In the genomic region with DNA sequence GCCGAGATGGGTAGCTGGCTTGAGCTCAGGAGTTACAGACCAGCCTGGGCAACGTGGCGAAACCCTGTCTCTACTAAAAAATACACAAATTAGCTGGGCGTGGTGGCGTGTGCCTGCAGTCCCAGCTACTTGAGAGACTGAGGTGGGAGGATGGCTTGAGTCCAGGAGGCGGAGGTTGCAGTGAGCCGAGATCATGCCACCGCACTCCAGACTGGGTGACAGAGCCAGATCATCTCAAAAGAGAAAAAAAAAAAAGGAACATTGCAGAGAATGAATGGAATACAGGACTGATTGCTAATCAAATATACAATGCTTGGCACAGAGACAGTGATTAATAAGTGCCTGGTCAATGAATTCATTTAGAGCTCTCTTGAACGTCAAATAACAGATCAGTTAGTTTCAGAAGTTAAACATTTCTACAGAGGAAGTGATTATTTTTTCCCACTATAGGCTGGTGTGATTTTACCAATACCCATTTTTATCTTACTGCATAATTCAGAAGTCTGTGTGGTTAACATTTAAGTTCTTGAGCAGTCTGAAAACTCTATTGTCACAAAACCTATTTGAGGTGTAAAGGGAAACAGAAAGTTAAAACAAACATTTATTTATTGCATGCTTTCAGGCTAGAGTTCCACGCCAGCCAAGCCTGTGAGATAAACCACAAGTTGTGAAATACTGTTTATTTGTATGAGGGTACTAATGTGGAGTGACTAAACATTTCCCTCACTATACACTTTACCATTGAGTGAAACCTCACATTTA, we compare ENCODE assay signal across 8 cellular contexts. TPM values are rescaled to one million over a fixed set of nuclear protein-coding genes. Genes with fewer than 3 reads are reported as not detected.
DNase-seq lines count a peak whose midpoint lies in the region; ATAC-seq lines count a peak whose summit lies in the region.

No MANE protein-coding gene starts in this region.

- H2BK12ac ChIP-seq in trophoblast cell (ENCODE audit: low read length), result no peak overlapping the region

- H4K91ac ChIP-seq in trophoblast cell (ENCODE audit: low read depth, low read length), result no peak overlapping the region

- peaks cover 29% of the 10 kb centered on the region for H3K4me1 ChIP-seq in BLaER1
- peaks cover 3 to 4% of the 10 kb centered on the region in 2 experiments for H3K4me1 ChIP-seq in trophoblast cell (ENCODE audit: control insufficient read depth in 1 of 2, insufficient read depth in 2 of 2, low read length in 2 of 2)

- intact Hi-C loops in activated T-helper 2 cell treated with anti-CD3 and anti-CD28 coated beads, Interferon-gamma antibody, Interleukin-2, Interleukin-4, amounts not matched to agents 10 μg/mL and 5 μg/mL and 100 μg/mL, durations not matched to agents 14 hours and 24 hours and 36 hours (cut with micrococcal nuclease), result loop anchor here (5.0 kb wide), 1 partner anchor 273 kb away; no protein-coding TSS in a partner anchor

- H4K8ac ChIP-seq in trophoblast cell (ENCODE audit: low read depth, low read length), result no peak overlapping the region

- H3K4me3 ChIP-seq in BLaER1 (no peak overlapping the region), trophoblast cell (ENCODE audit: low read depth, low read length) (no peak overlapping the region)

- H3K27ac ChIP-seq in BLaER1, result no peak overlapping the region
- no peak overlapping the region for H3K27ac ChIP-seq in trophoblast cell (ENCODE audit: low read depth, low read length)

- no peaks in the 10 kb centered on the region for H3K79me2 ChIP-seq in trophoblast cell (ENCODE audit: control insufficient read depth, insufficient read depth, low read length, poor library complexity)

- H3K79me1 ChIP-seq in trophoblast cell (ENCODE audit: low read length), result peaks cover 3% of the 10 kb centered on the region

- H3K18ac ChIP-seq in trophoblast cell (ENCODE audit: low read length), result no peak overlapping the region

- no peaks in the 10 kb centered on the region for H4K20me1 ChIP-seq in BLaER1

- peaks cover 18% of the 10 kb centered on the region for H3K27me3 Mint-ChIP-seq in activated T-helper 2 cell treated with anti-CD3 and anti-CD28 coated beads, Interferon-gamma antibody, Interleukin-2, Interleukin-4, amounts not matched to agents 10 μg/mL and 5 μg/mL and 100 μg/mL, durations not matched to agents 14 hours and 24 hours and 36 hours (ENCODE audit: low read depth)

- H2BK120ac ChIP-seq in trophoblast cell (ENCODE audit: insufficient read depth, low read length, poor library complexity), result no peak overlapping the region

- H3K9ac ChIP-seq in BLaER1 (no peak overlapping the region), trophoblast cell (ENCODE audit: low read length) (no peak overlapping the region)

- H3K36me3 ChIP-seq in BLaER1 (no peaks in the 10 kb centered on the region), trophoblast cell (ENCODE audit: control insufficient read depth in 1 of 2, insufficient read depth in 2 of 2, low read length in 2 of 2) (no peaks in the 10 kb centered on the region)

- no peak overlapping the region for H3K4ac ChIP-seq in trophoblast cell (ENCODE audit: low read depth, low read length)

- ATAC-seq in GM19324 (IDR thresholded peaks at IDR 0.05; ENCODE audit: low FRiP score, unreplicated experiment) (peak; percentile 74), HG03108 (IDR thresholded peaks at IDR 0.05; ENCODE audit: unreplicated experiment) (peak; percentile 84)

- H2BK5ac ChIP-seq in trophoblast cell (ENCODE audit: low read depth, low read length, poor library complexity), result no peak overlapping the region

- no CpG with 5 or more reads among the region's 10 CpGs for WGBS in trophoblast cell (ENCODE audit: extremely low coverage, insufficient coverage, insufficient read length)

- H3K9me3 Mint-ChIP-seq in activated T-helper 2 cell treated with anti-CD3 and anti-CD28 coated beads, Interferon-gamma antibody, Interleukin-2, Interleukin-4, amounts not matched to agents 10 μg/mL and 5 μg/mL and 100 μg/mL, durations not matched to agents 14 hours and 24 hours and 36 hours, result no peaks in the 10 kb centered on the region

- no peak overlapping the region for H4K12ac ChIP-seq in trophoblast cell (ENCODE audit: low read depth, low read length)

- no peak overlapping the region for H3K14ac ChIP-seq in trophoblast cell (ENCODE audit: low read length)

- no peak overlapping the region for H2AFZ ChIP-seq in trophoblast cell (ENCODE audit: insufficient read depth, low read length, poor library complexity)

- no peaks in the 10 kb centered on the region for H3K36me3 Mint-ChIP-seq in activated T-helper 2 cell treated with anti-CD3 and anti-CD28 coated beads, Interferon-gamma antibody, Interleukin-2, Interleukin-4, amounts not matched to agents 10 μg/mL and 5 μg/mL and 100 μg/mL, durations not matched to agents 14 hours and 24 hours and 36 hours (ENCODE audit: low read depth)

- H3K27me3 ChIP-seq in BLaER1, result no peaks in the 10 kb centered on the region
- H3K27me3 ChIP-seq in trophoblast cell (ENCODE audit: insufficient read depth, low read length), result no peaks in the 10 kb centered on the region

- H3K27ac Mint-ChIP-seq in activated T-helper 2 cell treated with anti-CD3 and anti-CD28 coated beads, Interferon-gamma antibody, Interleukin-2, Interleukin-4, amounts not matched to agents 10 μg/mL and 5 μg/mL and 100 μg/mL, durations not matched to agents 14 hours and 24 hours and 36 hours, result peak overlapping the region; percentile 34

- no peak overlapping the region for H3K4me3 Mint-ChIP-seq in activated T-helper 2 cell treated with anti-CD3 and anti-CD28 coated beads, Interferon-gamma antibody, Interleukin-2, Interleukin-4, amounts not matched to agents 10 μg/mL and 5 μg/mL and 100 μg/mL, durations not matched to agents 14 hours and 24 hours and 36 hours (ENCODE audit: low read depth)

- H3K9me3 ChIP-seq in BLaER1 (no peaks in the 10 kb centered on the region), trophoblast cell (ENCODE audit: insufficient read depth, low read depth, low read length) (no peaks in the 10 kb centered on the region)

- no peak for DNase-seq in activated T-helper 2 cell treated with anti-CD3 and anti-CD28 coated beads, Interferon-gamma antibody, Interleukin-2, Interleukin-4, amounts not matched to agents 10 μg/mL and 5 μg/mL and 100 μg/mL, durations not matched to agents 14 hours and 24 hours and 36 hours (ENCODE audit: low spot score)
- DNase-seq in trophoblast cell, result peak; percentile 54 to 80
- no peak for DNase-seq in NCI-H526 (lab: John Stamatoyannopoulos, UW)
- DNase-seq in epidermal melanocyte (ENCODE audit: insufficient read length, low spot score), result no peak
- no peak for DNase-seq in DMS53 treated with DMSO at 0.1 percent for 48 hours (lab: John Stamatoyannopoulos, UW; ENCODE audit: unreplicated experiment)

- H3K4me2 ChIP-seq in BLaER1 (peak overlapping the region; percentile 37; the same call in 1 of the 2 replicates), trophoblast cell (ENCODE audit: low read length) (no peak overlapping the region)

- H3K4me1 Mint-ChIP-seq in activated T-helper 2 cell treated with anti-CD3 and anti-CD28 coated beads, Interferon-gamma antibody, Interleukin-2, Interleukin-4, amounts not matched to agents 10 μg/mL and 5 μg/mL and 100 μg/mL, durations not matched to agents 14 hours and 24 hours and 36 hours (ENCODE audit: low read depth), result peaks cover 40% of the 10 kb centered on the region

- H2AK5ac ChIP-seq in trophoblast cell (ENCODE audit: low read length), result no peak overlapping the region

- no peak overlapping the region for H3K23ac ChIP-seq in trophoblast cell (ENCODE audit: low read length)

RNA-seq across cellular contexts. Expression of gene TBC1D4, which starts 7.7 kb away (rescaled TPM):
- 36.4 and 39.7 TPM in 2 replicates for total RNA-seq in activated T-helper 2 cell treated with anti-CD3 and anti-CD28 coated beads, Interferon-gamma antibody, Interleukin-2, Interleukin-4, amounts not matched to agents 10 μg/mL and 5 μg/mL and 100 μg/mL, durations not matched to agents 14 hours and 24 hours and 36 hours
- 4.1 and 4.4 TPM in 2 replicates for polyA plus RNA-seq in trophoblast cell (2013)

RNA-seq across cellular contexts. Expression of gene COMMD6, which starts 48.0 kb away (rescaled TPM):
- 120 TPM in 2 replicates for total RNA-seq in activated T-helper 2 cell treated with anti-CD3 and anti-CD28 coated beads, Interferon-gamma antibody, Interleukin-2, Interleukin-4, amounts not matched to agents 10 μg/mL and 5 μg/mL and 100 μg/mL, durations not matched to agents 14 hours and 24 hours and 36 hours
- polyA plus RNA-seq in trophoblast cell (2013), result 187 TPM in 2 replicates

RNA-seq across cellular contexts. Expression of gene UCHL3, which starts 59.9 kb away (rescaled TPM):
- 35.4 and 37.9 TPM in 2 replicates for total RNA-seq in activated T-helper 2 cell treated with anti-CD3 and anti-CD28 coated beads, Interferon-gamma antibody, Interleukin-2, Interleukin-4, amounts not matched to agents 10 μg/mL and 5 μg/mL and 100 μg/mL, durations not matched to agents 14 hours and 24 hours and 36 hours
- 77.7 and 78.6 TPM in 2 replicates for polyA plus RNA-seq in trophoblast cell (2013)

Comparison
In these comparisons a context has a peak if more than half of its experiments do, and no peak if none do; other contexts are left out.
1. DNase-seq: peak in trophoblast cell (2 of 2); none in activated T-helper 2 cell treated with anti-CD3 and anti-CD28 coated beads, Interferon-gamma antibody, Interleukin-2, Interleukin-4, amounts not matched to agents 10 μg/mL and 5 μg/mL and 100 μg/mL, durations not matched to agents 14 hours and 24 hours and 36 hours (single experiment), NCI-H526 (0 of 2), epidermal melanocyte (single experiment) and DMS53 treated with DMSO at 0.1 percent for 48 hours (single experiment).